In genomic region chr13:41019578-41020347, GRCh38 we compare ENCODE assay signal across 8 cellular contexts. TPM values are rescaled to one million over a fixed set of nuclear protein-coding genes. Genes with fewer than 3 reads are reported as not detected.
DNase-seq lines count a peak whose midpoint lies in the region; ATAC-seq lines count a peak whose summit lies in the region.

No MANE protein-coding gene starts in this region.

- in situ Hi-C loops in KBM-7 (cut with MboI; ENCODE audit: low pct_unique_long_range_greater_than_20kb, low sequenced_read_pairs): no loop called here

- peak; percentile 45 for DNase-seq in NAMALWA (ENCODE audit: low spot score)
- peak; percentile 9 for DNase-seq in fibroblast of peridontal ligament (ENCODE audit: extremely low read depth)
- peak; percentile 79 for DNase-seq in renal cortical epithelial cell (ENCODE audit: low read depth)
- DNase-seq in caudate nucleus (lab: John Stamatoyannopoulos, UW): no peak
- no peak for DNase-seq in KBM-7
- DNase-seq in NCI-H2029 treated with DMSO at 0.1 percent for 48 hours (lab: John Stamatoyannopoulos, UW): no peak
- no peak for DNase-seq in SHP77 (lab: John Stamatoyannopoulos, UW)

- no peak overlapping the region for H3K27ac ChIP-seq in caudate nucleus (ENCODE audit: low read depth, low read length)

- peak; percentile 44 for ATAC-seq in GM19395 (IDR thresholded peaks at IDR 0.05; ENCODE audit: unreplicated experiment)

RNA-seq across cellular contexts. Expression of gene ELF1, which starts 0.6 kb away (rescaled TPM):
- total RNA-seq in renal cortical epithelial cell: 75.2 and 122 TPM in 2 replicates

RNA-seq across cellular contexts. Expression of gene WBP4, which starts 41.5 kb away (rescaled TPM):
- 16.4 and 17.4 TPM in 2 replicates for total RNA-seq in renal cortical epithelial cell

Comparison
In these comparisons a context has a peak if more than half of its experiments do, and no peak if none do; other contexts are left out.
1. DNase-seq: peak in NAMALWA (single experiment), fibroblast of peridontal ligament (single experiment) and renal cortical epithelial cell (single experiment); none in caudate nucleus (0 of 61), KBM-7 (single experiment), NCI-H2029 treated with DMSO at 0.1 percent for 48 hours (single experiment) and SHP77 (0 of 2).